20 cellular contexts compared by ENCODE assay signal in the genomic region with DNA sequence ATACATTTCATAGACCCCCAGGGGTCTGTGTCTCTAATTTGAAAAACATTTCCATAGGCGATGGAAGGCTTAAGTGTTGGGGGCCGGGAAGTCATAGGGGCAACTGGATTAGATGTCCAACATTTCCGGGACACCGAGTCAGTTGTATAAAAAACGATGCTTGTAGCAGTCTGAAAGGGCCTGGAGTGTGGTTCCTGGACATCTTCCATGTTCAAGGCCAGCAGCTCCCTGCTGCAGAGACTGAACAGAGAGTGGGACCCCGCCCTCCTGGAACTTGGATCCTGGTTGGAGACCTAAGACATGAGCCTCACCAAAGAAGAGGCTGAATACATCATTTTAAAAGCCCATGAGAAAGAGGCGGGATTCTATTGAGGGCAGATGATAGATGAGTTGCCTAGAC.
DNase-seq lines count a peak whose midpoint lies in the region; ATAC-seq and TF ChIP-seq lines count a peak whose summit lies in the region.
"Had no signal": no experiment of that assay in that cellular context is flagged by ENCODE, and none has a peak within 500 bp of the region (broad histone marks: within the 10 kb centered on the region; RNA-seq: fewer than 3 reads in every experiment).

No MANE protein-coding gene starts in this region.

- H3K27ac ChIP-seq in coronary artery (no peak overlapping the region), stomach (no peak overlapping the region), uterus (no peak overlapping the region)
- H3K27ac ChIP-seq: 22Rv1; BLaER1 treated with 17β-estradiol and CSF1 and Interleukin-3, amounts not matched to agents 10 nM and 100 nM had no signal

- H3K27me3 Mint-ChIP-seq in activated CD8-positive, alpha-beta memory T cell treated with anti-CD3 and anti-CD28 coated beads, Interleukin-2, amount 10 ng/mL, durations not matched to agents 7 days and 5 days: peaks cover 24% of the 10 kb centered on the region
- H3K27me3 Mint-ChIP-seq in Caco-2 (ENCODE audit: insufficient read depth, unreplicated experiment): peaks cover 22% of the 10 kb centered on the region

- H3K4me3 Mint-ChIP-seq in activated CD8-positive, alpha-beta memory T cell treated with anti-CD3 and anti-CD28 coated beads, Interleukin-2, amount 10 ng/mL, durations not matched to agents 7 days and 5 days: no peak overlapping the region
- no peak overlapping the region for H3K4me3 Mint-ChIP-seq in Caco-2 (ENCODE audit: unreplicated experiment)
- H3K4me3 Mint-ChIP-seq: CD14-positive monocyte; CD4-positive, alpha-beta T cell; CD8-positive, alpha-beta memory T cell; HFFc6 had no signal

- intact Hi-C loops in stomach (cut with DNase I; ENCODE audit: low total_unique reads) (no loop called here), uterus (cut with DNase I; ENCODE audit: low total_unique reads) (no loop called here), Caco-2 (cut with micrococcal nuclease; ENCODE audit: unreplicated experiment) (no loop called here)

- H3K4me1 ChIP-seq in stomach (no peaks in the 10 kb centered on the region), uterus (no peaks in the 10 kb centered on the region), Caco-2 (no peaks in the 10 kb centered on the region)
- H3K4me1 ChIP-seq: BE2C; BLaER1 treated with 17β-estradiol and CSF1 and Interleukin-3, amounts not matched to agents 10 nM and 100 nM; HAP-1 had no signal

- 86 to 93% (median 91%) methylated on average over 7 of the region's 7 CpGs for WGBS in stomach, 5 donors

- no peaks in the 10 kb centered on the region for H3K36me3 ChIP-seq in stomach
- H3K36me3 ChIP-seq in uterus: no peaks in the 10 kb centered on the region
- H3K36me3 ChIP-seq in Caco-2 (ENCODE audit: control insufficient read depth, insufficient read depth, low read length): no peaks in the 10 kb centered on the region
- H3K36me3 ChIP-seq: BE2C; BLaER1 treated with 17β-estradiol and CSF1 and Interleukin-3, amounts not matched to agents 10 nM and 100 nM; HAP-1 had no signal

- TF ChIP-seq POLR2A in stomach (IDR thresholded peaks at IDR 0.05): no peak
- TF ChIP-seq POLR2A in uterus (IDR thresholded peaks at IDR 0.05): no peak

- CTCF ChIA-PET in activated CD8-positive, alpha-beta memory T cell treated with anti-CD3 and anti-CD28 coated beads, Interleukin-2, amount 10 ng/mL, durations not matched to agents 7 days and 5 days (lab: Charles Lee): no interaction called here
- CTCF ChIA-PET in Caco-2 (lab: Charles Lee): no interaction called here

- H3K36me3 Mint-ChIP-seq in activated CD8-positive, alpha-beta memory T cell treated with anti-CD3 and anti-CD28 coated beads, Interleukin-2, amount 10 ng/mL, durations not matched to agents 7 days and 5 days: no peaks in the 10 kb centered on the region
- H3K36me3 Mint-ChIP-seq in Caco-2 (ENCODE audit: insufficient read depth, unreplicated experiment): no peaks in the 10 kb centered on the region
- H3K36me3 Mint-ChIP-seq: CD14-positive monocyte; CD8-positive, alpha-beta memory T cell had no signal

- DNase-seq in activated CD8-positive, alpha-beta memory T cell treated with anti-CD3 and anti-CD28 coated beads for 24 hours: peak; percentile 4
- DNase-seq in activated CD8-positive, alpha-beta memory T cell treated with anti-CD3 and anti-CD28 coated beads, Interleukin-2, amount 10 ng/mL, durations not matched to agents 7 days and 5 days: no peak
- DNase-seq in coronary artery (ENCODE audit: low spot score) (peak; percentile 17), islet precursor cell (peak; percentile 15), stomach (peak; percentile 23), uterus (no peak), DMS79 (lab: John Stamatoyannopoulos, UW) (no peak), Caco-2 (no peak)
- DNase-seq: BE2C; Calu3; CD4-positive, alpha-beta T cell; CD8-positive, alpha-beta memory T cell; DMS53; DND-41; GOT3; HFFc6 had no signal

- no peak overlapping the region for H3K27ac Mint-ChIP-seq in activated CD8-positive, alpha-beta memory T cell treated with anti-CD3 and anti-CD28 coated beads, Interleukin-2, amount 10 ng/mL, durations not matched to agents 7 days and 5 days
- no peak overlapping the region for H3K27ac Mint-ChIP-seq in Caco-2 (ENCODE audit: unreplicated experiment)
- H3K27ac Mint-ChIP-seq: CD14-positive monocyte; CD4-positive, alpha-beta T cell; CD8-positive, alpha-beta memory T cell; HFFc6 had no signal

- H3K9me3 ChIP-seq in stomach (no peaks in the 10 kb centered on the region), uterus (no peaks in the 10 kb centered on the region), Caco-2 (peaks cover 6% of the 10 kb centered on the region)
- H3K9me3 ChIP-seq: BE2C, HAP-1 had no signal

- peaks cover 2% of the 10 kb centered on the region for H3K9me3 Mint-ChIP-seq in activated CD8-positive, alpha-beta memory T cell treated with anti-CD3 and anti-CD28 coated beads, Interleukin-2, amount 10 ng/mL, durations not matched to agents 7 days and 5 days (ENCODE audit: low read depth)
- peaks cover 10% of the 10 kb centered on the region for H3K9me3 Mint-ChIP-seq in Caco-2 (ENCODE audit: unreplicated experiment)

- no peaks in the 10 kb centered on the region for H3K4me1 Mint-ChIP-seq in activated CD8-positive, alpha-beta memory T cell treated with anti-CD3 and anti-CD28 coated beads, Interleukin-2, amount 10 ng/mL, durations not matched to agents 7 days and 5 days
- H3K4me1 Mint-ChIP-seq in Caco-2 (ENCODE audit: low read depth, unreplicated experiment): no peaks in the 10 kb centered on the region
- H3K4me1 Mint-ChIP-seq: CD14-positive monocyte; CD8-positive, alpha-beta memory T cell had no signal

- POLR2A ChIA-PET in Caco-2 (lab: Charles Lee): no interaction called here

- BruUV-seq in Caco-2 (replicated peaks; lab: Mats Ljungman, UMichigan): no TSS peak

- ATAC-seq in activated CD8-positive, alpha-beta memory T cell treated with anti-CD3 and anti-CD28 coated beads, Interleukin-2, amount 10 ng/mL, durations not matched to agents 7 days and 5 days: no peak

- TF ChIP-seq CTCF in coronary artery (IDR thresholded peaks at IDR 0.05) (no peak), stomach (IDR thresholded peaks at IDR 0.05) (no peak), uterus (IDR thresholded peaks at IDR 0.05) (no peak), Caco-2 (IDR thresholded peaks at IDR 0.05; ENCODE audit: insufficient read depth in 1 of 2, low read depth in 1 of 2, low read length in 1 of 2, severe bottlenecking in 1 of 2, unreplicated experiment in 1 of 2) (no peak)

- peaks cover 0 to 13% (median 6%) of the 10 kb centered on the region in 3 donors for H3K27me3 ChIP-seq in stomach
- no peaks in the 10 kb centered on the region for H3K27me3 ChIP-seq in uterus
- no peaks in the 10 kb centered on the region for H3K27me3 ChIP-seq in Caco-2 (replicated peaks; ENCODE audit: control insufficient read depth, insufficient read depth, low read length)
- H3K27me3 ChIP-seq: BE2C; BLaER1 treated with 17β-estradiol and CSF1 and Interleukin-3, amounts not matched to agents 10 nM and 100 nM had no signal

- TF ChIP-seq EP300 in stomach (IDR thresholded peaks at IDR 0.05): no peak

- H3K4me3 ChIP-seq in coronary artery (no peak overlapping the region), stomach (no peak overlapping the region), uterus (no peak overlapping the region), Caco-2 (ENCODE audit: low read depth, low read length) (no peak overlapping the region)
- H3K4me3 ChIP-seq: BLaER1 treated with 17β-estradiol and CSF1 and Interleukin-3, amounts not matched to agents 10 nM and 100 nM; HAP-1 had no signal

Comparison
In these comparisons a context has a peak if more than half of its experiments do, and no peak if none do; other contexts are left out.
1. DNase-seq: peak in activated CD8-positive, alpha-beta memory T cell treated with anti-CD3 and anti-CD28 coated beads for 24 hours (single experiment), coronary artery (single experiment), islet precursor cell (single experiment) and stomach (single experiment); none in activated CD8-positive, alpha-beta memory T cell treated with anti-CD3 and anti-CD28 coated beads, Interleukin-2, amount 10 ng/mL, durations not matched to agents 7 days and 5 days (single experiment), uterus (0 of 2), DMS79 (single experiment) and Caco-2 (0 of 2).